Comparison of ENCODE assay signal across 10 cellular contexts in genomic region chr2:97966545-97967215, GRCh38. TPM values are rescaled to one million over a fixed set of nuclear protein-coding genes. Genes with fewer than 3 reads are reported as not detected.
DNase-seq lines count a peak whose midpoint lies in the region; ATAC-seq and TF ChIP-seq lines count a peak whose summit lies in the region.
"Had no signal": no experiment of that assay in that cellular context is flagged by ENCODE, and none has a peak within 500 bp of the region (broad histone marks: within the 10 kb centered on the region; RNA-seq: fewer than 3 reads in every experiment).

No MANE protein-coding gene starts in this region.

- DNase-seq in activated CD8-positive, alpha-beta memory T cell treated with anti-CD3 and anti-CD28 coated beads, Interleukin-2, amount 10 ng/mL, durations not matched to agents 7 days and 5 days = no peak
- no peak for DNase-seq in activated CD8-positive, alpha-beta memory T cell treated with anti-CD3 and anti-CD28 coated beads, Interleukin-2, amount 50 U/mL, for 48 hours
- no peak for DNase-seq in activated B cell treated with CpG ODN at 0.5 μM for 24 hours
- DNase-seq in stimulated activated naive B cell treated with anti-CD40 and anti-IgM and Interleukin-4, amounts not matched to agents 10 μg/mL and 1 μg/mL and 100 μg/mL, for 72 hours = no peak
- no peak for DNase-seq in activated gamma-delta T cell (lab: John Stamatoyannopoulos, UW)
- no peak for DNase-seq in NCI-H1694 (lab: John Stamatoyannopoulos, UW)
- DNase-seq in NCI-H1930 (lab: John Stamatoyannopoulos, UW) = no peak
- DNase-seq: hypothalamus, MG63 had no signal

- H3K9me3 Mint-ChIP-seq in activated CD8-positive, alpha-beta memory T cell treated with anti-CD3 and anti-CD28 coated beads, Interleukin-2, amount 10 ng/mL, durations not matched to agents 7 days and 5 days (ENCODE audit: low read depth) = no peaks in the 10 kb centered on the region
- no peaks in the 10 kb centered on the region for H3K9me3 Mint-ChIP-seq in activated B cell treated with CpG ODN at 0.5 μM for 24 hours
- peaks cover 4 to 7% of the 10 kb centered on the region in 2 donors for H3K9me3 Mint-ChIP-seq in stimulated activated naive B cell treated with anti-CD40 and anti-IgM and Interleukin-4, amounts not matched to agents 10 μg/mL and 1 μg/mL and 100 μg/mL, for 72 hours

- H3K4me1 Mint-ChIP-seq in activated CD8-positive, alpha-beta memory T cell treated with anti-CD3 and anti-CD28 coated beads, Interleukin-2, amount 10 ng/mL, durations not matched to agents 7 days and 5 days = peaks cover 45% of the 10 kb centered on the region
- peaks cover 88% of the 10 kb centered on the region for H3K4me1 Mint-ChIP-seq in activated B cell treated with CpG ODN at 0.5 μM for 24 hours
- peaks cover 46 to 83% of the 10 kb centered on the region in 2 donors for H3K4me1 Mint-ChIP-seq in stimulated activated naive B cell treated with anti-CD40 and anti-IgM and Interleukin-4, amounts not matched to agents 10 μg/mL and 1 μg/mL and 100 μg/mL, for 72 hours

- intact Hi-C loops in activated B cell treated with CpG ODN at 0.5 μM for 24 hours (cut with micrococcal nuclease) = loop anchor here (2.0 to 5.0 kb wide), 3 partner anchors 14 to 34 kb away; no protein-coding TSS in a partner anchor

- H3K27me3 Mint-ChIP-seq in activated CD8-positive, alpha-beta memory T cell treated with anti-CD3 and anti-CD28 coated beads, Interleukin-2, amount 10 ng/mL, durations not matched to agents 7 days and 5 days = no peaks in the 10 kb centered on the region
- H3K27me3 Mint-ChIP-seq in activated B cell treated with CpG ODN at 0.5 μM for 24 hours = no peaks in the 10 kb centered on the region
- H3K27me3 Mint-ChIP-seq in stimulated activated naive B cell treated with anti-CD40 and anti-IgM and Interleukin-4, amounts not matched to agents 10 μg/mL and 1 μg/mL and 100 μg/mL, for 72 hours = no peaks in the 10 kb centered on the region

- H3K27ac Mint-ChIP-seq in activated CD8-positive, alpha-beta memory T cell treated with anti-CD3 and anti-CD28 coated beads, Interleukin-2, amount 10 ng/mL, durations not matched to agents 7 days and 5 days = no peak overlapping the region
- H3K27ac Mint-ChIP-seq in activated B cell treated with CpG ODN at 0.5 μM for 24 hours = peak overlapping the region; percentile 70
- H3K27ac Mint-ChIP-seq in stimulated activated naive B cell treated with anti-CD40 and anti-IgM and Interleukin-4, amounts not matched to agents 10 μg/mL and 1 μg/mL and 100 μg/mL, for 72 hours = peak overlapping the region; percentile 87

- TF ChIP-seq CTCF in activated B cell treated with CpG ODN at 0.5 μM for 24 hours (IDR thresholded peaks at IDR 0.05) = no peak

- POLR2A ChIA-PET in activated B cell treated with CpG ODN at 0.5 μM for 24 hours (lab: Charles Lee) = interaction anchor here (0.5 to 1.9 kb wide), 7 partner anchors 8 to 61 kb away, joined by 3 to 6 read pairs (median 5); no protein-coding TSS in a partner anchor

- H3K4me3 Mint-ChIP-seq in activated CD8-positive, alpha-beta memory T cell treated with anti-CD3 and anti-CD28 coated beads, Interleukin-2, amount 10 ng/mL, durations not matched to agents 7 days and 5 days = no peak overlapping the region
- H3K4me3 Mint-ChIP-seq in activated B cell treated with CpG ODN at 0.5 μM for 24 hours = no peak overlapping the region
- peak overlapping the region in 1 of 2 donors; percentile 21 for H3K4me3 Mint-ChIP-seq in stimulated activated naive B cell treated with anti-CD40 and anti-IgM and Interleukin-4, amounts not matched to agents 10 μg/mL and 1 μg/mL and 100 μg/mL, for 72 hours

- ATAC-seq in activated CD8-positive, alpha-beta memory T cell treated with anti-CD3 and anti-CD28 coated beads, Interleukin-2, amount 10 ng/mL, durations not matched to agents 7 days and 5 days = peak; percentile 84
- ATAC-seq in HG02981 (IDR thresholded peaks at IDR 0.05; ENCODE audit: unreplicated experiment) = peak; percentile 59
- ATAC-seq in activated B cell treated with CpG ODN at 0.5 μM for 24 hours (ENCODE audit: low read depth) = peak; percentile 67
- ATAC-seq in stimulated activated naive B cell treated with anti-CD40 and anti-IgM and Interleukin-4, amounts not matched to agents 10 μg/mL and 1 μg/mL and 100 μg/mL, for 72 hours (replicated peaks) = peak; percentile 81 to 88

- peaks cover 8% of the 10 kb centered on the region for H3K36me3 Mint-ChIP-seq in activated CD8-positive, alpha-beta memory T cell treated with anti-CD3 and anti-CD28 coated beads, Interleukin-2, amount 10 ng/mL, durations not matched to agents 7 days and 5 days
- H3K36me3 Mint-ChIP-seq in activated B cell treated with CpG ODN at 0.5 μM for 24 hours (ENCODE audit: low read depth) = peaks cover 14% of the 10 kb centered on the region
- H3K36me3 Mint-ChIP-seq in stimulated activated naive B cell treated with anti-CD40 and anti-IgM and Interleukin-4, amounts not matched to agents 10 μg/mL and 1 μg/mL and 100 μg/mL, for 72 hours = peaks cover 17 to 32% of the 10 kb centered on the region in 2 donors

- CTCF ChIA-PET in activated CD8-positive, alpha-beta memory T cell treated with anti-CD3 and anti-CD28 coated beads, Interleukin-2, amount 10 ng/mL, durations not matched to agents 7 days and 5 days (lab: Charles Lee) = interaction anchor here (1.1 kb wide), 1 partner anchor 266 kb away, joined by 3 read pairs; no protein-coding TSS in a partner anchor
- CTCF ChIA-PET in activated B cell treated with CpG ODN at 0.5 μM for 24 hours (lab: Charles Lee) = no interaction called here

RNA-seq across cellular contexts. Expression of gene TMEM131, which starts 29.1 kb away (rescaled TPM):
- 10 to 100 TPM; 31.2 to 33.4 TPM for total RNA-seq in activated CD8-positive, alpha-beta memory T cell treated with anti-CD3 and anti-CD28 coated beads, Interleukin-2, amount 10 ng/mL, durations not matched to agents 7 days and 5 days
- total RNA-seq in activated B cell treated with CpG ODN at 0.5 μM for 24 hours = 121 and 146 TPM in 2 replicates
